ENCODE assay signal across 16 cellular contexts in the genomic region with DNA sequence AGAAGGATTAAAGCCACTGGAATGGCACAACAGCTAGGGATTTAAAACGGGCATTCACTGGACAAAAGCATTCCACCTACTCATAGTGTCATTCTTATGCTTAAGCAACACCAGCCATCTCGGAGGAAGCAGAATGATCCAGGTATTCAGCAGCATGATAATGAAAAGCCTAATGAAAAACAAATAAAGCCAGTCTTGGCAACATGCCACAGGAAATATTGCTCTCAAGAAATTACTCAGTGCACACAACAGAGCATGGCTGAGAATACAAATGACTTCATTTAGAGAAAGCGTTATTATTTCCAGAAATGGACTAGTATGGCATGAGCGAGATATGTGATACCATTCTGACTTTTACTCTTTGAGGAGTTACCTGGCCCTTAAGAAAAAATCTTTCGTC.
DNase-seq lines count a peak whose midpoint lies in the region; ATAC-seq, FAIRE-seq and TF ChIP-seq lines count a peak whose summit lies in the region.
"Had no signal": no experiment of that assay in that cellular context is flagged by ENCODE, and none has a peak within 500 bp of the region (broad histone marks: within the 10 kb centered on the region; RNA-seq: fewer than 3 reads in every experiment).

No MANE protein-coding gene starts in this region.

- WGBS in K562 (ENCODE audit: insufficient coverage, low coverage, missing lambda C conversion rate), result under 1% methylated on average over 5 of the region's 5 CpGs
- WGBS in mesendoderm (ENCODE audit: extremely low coverage, insufficient coverage, low lambda C conversion rate), result no CpG with 5 or more reads among the region's 5 CpGs

- H3K27me3 ChIP-seq in K562 (ENCODE audit: control insufficient read depth in 2 of 2, insufficient read depth in 2 of 2, low read length in 2 of 2) (no peaks in the 10 kb centered on the region), mesendoderm (ENCODE audit: insufficient read depth, low read length, poor library complexity) (no peaks in the 10 kb centered on the region)
- H3K27me3 ChIP-seq: body of pancreas, testis had no signal

- H3K4me3 ChIP-seq in K562 (no peak overlapping the region), mesendoderm (ENCODE audit: low read length) (no peak overlapping the region)
- H3K4me3 ChIP-seq: body of pancreas, lower lobe of right lung, testis had no signal

- BruUV-seq in K562 (replicated peaks; lab: Mats Ljungman, UMichigan), result no TSS peak

- H2AFZ ChIP-seq in K562 (ENCODE audit: low read depth, low read length), result no peak overlapping the region

- no peak overlapping the region for H3K56ac ChIP-seq in mesendoderm (ENCODE audit: low read length)

- intact Hi-C loops in K562 (cut with micrococcal nuclease), result no loop called here

- H3K4me2 ChIP-seq in K562 (ENCODE audit: insufficient read depth, low read length), result no peak overlapping the region
- H3K4me2 ChIP-seq in mesendoderm (ENCODE audit: low read length), result no peak overlapping the region

- H4K20me1 ChIP-seq in K562 (replicated peaks; ENCODE audit: control insufficient read depth, insufficient read depth, low read length), result no peaks in the 10 kb centered on the region

- no peaks in the 10 kb centered on the region for H3K4me1 Mint-ChIP-seq in immature natural killer cell
- H3K4me1 Mint-ChIP-seq: activated CD4-positive, alpha-beta T cell treated with anti-CD3 and anti-CD28 coated beads, Interleukin-2, amount 10 ng/mL, durations not matched to agents 7 days and 5 days; CD14-positive monocyte had no signal

- H3K9me3 ChIP-seq in K562 (replicated peaks; ENCODE audit: control insufficient read depth, insufficient read depth, low read depth, low read length), result no peaks in the 10 kb centered on the region
- H3K9me3 ChIP-seq: body of pancreas, lower lobe of right lung, testis had no signal

- POLR2A ChIA-PET in K562 (lab: Yijun Ruan, JAX), result interaction anchor here (0.7 kb wide), 1 partner anchor 102 kb away, joined by 3 read pairs; no protein-coding TSS in a partner anchor

- H3K36me3 ChIP-seq in K562 (ENCODE audit: control insufficient read depth, insufficient read depth, low read length) (no peaks in the 10 kb centered on the region), mesendoderm (ENCODE audit: control insufficient read depth, insufficient read depth, low read length) (no peaks in the 10 kb centered on the region)
- H3K36me3 ChIP-seq: lower lobe of right lung had no signal

- no peak for FAIRE-seq in K562 (lab: Jason Lieb, UNC)

- H3K36me3 Mint-ChIP-seq in immature natural killer cell, result no peaks in the 10 kb centered on the region
- H3K36me3 Mint-ChIP-seq: CD14-positive monocyte had no signal

- H3K79me1 ChIP-seq in mesendoderm (ENCODE audit: low read length), result no peaks in the 10 kb centered on the region

- no peak for TF ChIP-seq RAD21 in K562 (CRISPR knock-in tag; conservative IDR thresholded peaks at IDR 0.05 in 1 of 2, IDR thresholded peaks at IDR 0.05 in 1 of 2)

- no peak for TF ChIP-seq POLR2A in K562 (conservative IDR thresholded peaks at IDR 0.05)

- no peak overlapping the region for H2BK15ac ChIP-seq in mesendoderm (replicated peaks; ENCODE audit: low read depth)

- H3K27me3 Mint-ChIP-seq in immature natural killer cell (ENCODE audit: low read depth in 3 of 3), result peaks cover 0 to 4% (median 0%) of the 10 kb centered on the region in 3 donors
- H3K27me3 Mint-ChIP-seq: activated CD4-positive, alpha-beta T cell treated with anti-CD3 and anti-CD28 coated beads, Interleukin-2, amount 10 ng/mL, durations not matched to agents 7 days and 5 days had no signal

- H3K9me3 Mint-ChIP-seq in immature natural killer cell, result peaks cover 0 to 10% (median 3%) of the 10 kb centered on the region in 6 donors
- H3K9me3 Mint-ChIP-seq: activated CD4-positive, alpha-beta T cell treated with anti-CD3 and anti-CD28 coated beads, Interleukin-2, amount 10 ng/mL, durations not matched to agents 7 days and 5 days had no signal

- H4K5ac ChIP-seq in mesendoderm (ENCODE audit: low read length), result no peak overlapping the region

- no peak overlapping the region for H2BK120ac ChIP-seq in mesendoderm (ENCODE audit: low read depth, low read length)

- no peak for TF ChIP-seq EP300 in K562 (IDR thresholded peaks at IDR 0.05; ENCODE audit: low read length)

- no peaks in the 10 kb centered on the region for H3K4me1 ChIP-seq in K562 (replicated peaks in 1 of 2; ENCODE audit: control insufficient read depth in 2 of 2, insufficient read depth in 2 of 2, low read length in 2 of 2)
- no peaks in the 10 kb centered on the region for H3K4me1 ChIP-seq in mesendoderm (ENCODE audit: control insufficient read depth, low read depth, low read length)
- H3K4me1 ChIP-seq: body of pancreas, lower lobe of right lung, testis had no signal

- ATAC-seq in HG02884 (IDR thresholded peaks at IDR 0.05; ENCODE audit: unreplicated experiment) (peak; percentile 78), K562 (no peak)
- ATAC-seq: body of pancreas, lower lobe of right lung had no signal

- H3K23ac ChIP-seq in mesendoderm (ENCODE audit: low read length), result no peak overlapping the region

- no peaks in the 10 kb centered on the region for H3K79me2 ChIP-seq in K562 (ENCODE audit: control insufficient read depth, insufficient read depth, low read length)
- H3K79me2 ChIP-seq in mesendoderm (ENCODE audit: control insufficient read depth, insufficient read depth, low read length), result no peaks in the 10 kb centered on the region

- no peak overlapping the region for H2AK5ac ChIP-seq in mesendoderm (ENCODE audit: low read length)

- no peak overlapping the region for H3K4me3 Mint-ChIP-seq in immature natural killer cell
- H3K4me3 Mint-ChIP-seq: activated CD4-positive, alpha-beta T cell treated with anti-CD3 and anti-CD28 coated beads, Interleukin-2, amount 10 ng/mL, durations not matched to agents 7 days and 5 days; CD14-positive monocyte had no signal

- no peaks in the 10 kb centered on the region for H3K9me1 ChIP-seq in K562 (ENCODE audit: control insufficient read depth, insufficient read depth, low read length)

- H3K27ac ChIP-seq in K562 (ENCODE audit: extremely low read depth, low read depth, low read length) (no peak overlapping the region), mesendoderm (ENCODE audit: low read depth, low read length) (no peak overlapping the region)
- H3K27ac ChIP-seq: body of pancreas, HL-60, lower lobe of right lung, testis had no signal

- H3K18ac ChIP-seq in mesendoderm (ENCODE audit: low read length), result no peak overlapping the region

- H3K9ac ChIP-seq in K562 (ENCODE audit: insufficient read depth in 1 of 2, low read depth in 2 of 2, low read length in 2 of 2) (no peak overlapping the region), mesendoderm (ENCODE audit: low read length) (no peak overlapping the region)

- H3K4ac ChIP-seq in mesendoderm (ENCODE audit: low read depth, low read length), result no peak overlapping the region

- no peak overlapping the region for H4K8ac ChIP-seq in mesendoderm (ENCODE audit: low read depth, low read length)

- CTCF ChIA-PET in K562 (lab: Yijun Ruan, JAX; ENCODE audit: low intra/inter-chr PET ratio), result no interaction called here

- DNase-seq in NCI-H2171 treated with DMSO at 0.1 percent for 48 hours (lab: John Stamatoyannopoulos, UW) (peak; percentile 69), K562 (ENCODE audit: extremely low read depth in 1 of 4, low spot score in 3 of 4) (no peak), myocyte (ENCODE audit: low read depth) (peak; percentile 6), mesendoderm (no peak), immature natural killer cell (no peak), GM03348 (ENCODE audit: low spot score) (no peak), amygdala (lab: John Stamatoyannopoulos, UW) (no peak)
- DNase-seq: activated CD4-positive, alpha-beta T cell treated with anti-CD3 and anti-CD28 coated beads, Interleukin-2, amount 10 ng/mL, durations not matched to agents 7 days and 5 days; body of pancreas; lower lobe of right lung; nucleus accumbens; OCI-M1; testis had no signal

- H3K27ac Mint-ChIP-seq in immature natural killer cell, result no peak overlapping the region
- H3K27ac Mint-ChIP-seq: activated CD4-positive, alpha-beta T cell treated with anti-CD3 and anti-CD28 coated beads, Interleukin-2, amount 10 ng/mL, durations not matched to agents 7 days and 5 days; CD14-positive monocyte had no signal

- H2BK5ac ChIP-seq in mesendoderm (ENCODE audit: low read length), result no peak overlapping the region

- no peak for TF ChIP-seq CTCF in K562 (IDR thresholded peaks at IDR 0.05 in 2 of 3, conservative IDR thresholded peaks at IDR 0.05 in 1 of 3; ENCODE audit: insufficient read depth in 2 of 3, low read depth in 1 of 3, low read length in 3 of 3)

- in situ Hi-C loops in K562 (cut with MboI), result no loop called here

TF ChIP-seq in K562, 482 proteins besides CTCF, POLR2A, EP300 and RAD21 (continues in another document):
- TF ChIP-seq, protein P1, sequence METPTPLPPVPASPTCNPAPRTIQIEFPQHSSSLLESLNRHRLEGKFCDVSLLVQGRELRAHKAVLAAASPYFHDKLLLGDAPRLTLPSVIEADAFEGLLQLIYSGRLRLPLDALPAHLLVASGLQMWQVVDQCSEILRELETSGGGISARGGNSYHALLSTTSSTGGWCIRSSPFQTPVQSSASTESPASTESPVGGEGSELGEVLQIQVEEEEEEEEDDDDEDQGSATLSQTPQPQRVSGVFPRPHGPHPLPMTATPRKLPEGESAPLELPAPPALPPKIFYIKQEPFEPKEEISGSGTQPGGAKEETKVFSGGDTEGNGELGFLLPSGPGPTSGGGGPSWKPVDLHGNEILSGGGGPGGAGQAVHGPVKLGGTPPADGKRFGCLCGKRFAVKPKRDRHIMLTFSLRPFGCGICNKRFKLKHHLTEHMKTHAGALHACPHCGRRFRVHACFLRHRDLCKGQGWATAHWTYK (CRISPR knock-in tag; IDR thresholded peaks at IDR 0.05), result no peak
- TF ChIP-seq, protein P2, sequence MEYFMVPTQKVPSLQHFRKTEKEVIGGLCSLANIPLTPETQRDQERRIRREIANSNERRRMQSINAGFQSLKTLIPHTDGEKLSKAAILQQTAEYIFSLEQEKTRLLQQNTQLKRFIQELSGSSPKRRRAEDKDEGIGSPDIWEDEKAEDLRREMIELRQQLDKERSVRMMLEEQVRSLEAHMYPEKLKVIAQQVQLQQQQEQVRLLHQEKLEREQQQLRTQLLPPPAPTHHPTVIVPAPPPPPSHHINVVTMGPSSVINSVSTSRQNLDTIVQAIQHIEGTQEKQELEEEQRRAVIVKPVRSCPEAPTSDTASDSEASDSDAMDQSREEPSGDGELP (CRISPR knock-in tag; IDR thresholded peaks at IDR 0.05; ENCODE audit: borderline replicate concordance), result no peak
- TF ChIP-seq MECOM (CRISPR knock-in tag; IDR thresholded peaks at IDR 0.05), result no peak
- TF ChIP-seq, protein P3, sequence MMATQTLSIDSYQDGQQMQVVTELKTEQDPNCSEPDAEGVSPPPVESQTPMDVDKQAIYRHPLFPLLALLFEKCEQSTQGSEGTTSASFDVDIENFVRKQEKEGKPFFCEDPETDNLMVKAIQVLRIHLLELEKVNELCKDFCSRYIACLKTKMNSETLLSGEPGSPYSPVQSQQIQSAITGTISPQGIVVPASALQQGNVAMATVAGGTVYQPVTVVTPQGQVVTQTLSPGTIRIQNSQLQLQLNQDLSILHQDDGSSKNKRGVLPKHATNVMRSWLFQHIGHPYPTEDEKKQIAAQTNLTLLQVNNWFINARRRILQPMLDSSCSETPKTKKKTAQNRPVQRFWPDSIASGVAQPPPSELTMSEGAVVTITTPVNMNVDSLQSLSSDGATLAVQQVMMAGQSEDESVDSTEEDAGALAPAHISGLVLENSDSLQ (IDR thresholded peaks at IDR 0.05), result no peak
- no peak for TF ChIP-seq KDM4B (IDR thresholded peaks at IDR 0.05; ENCODE audit: borderline replicate concordance in 2 of 2, low read depth in 1 of 2)

Comparison
In these comparisons a context has a peak if more than half of its experiments do, and no peak if none do; other contexts are left out.
1. DNase-seq: peak in NCI-H2171 treated with DMSO at 0.1 percent for 48 hours (single experiment) and myocyte (single experiment); none in K562 (0 of 4), mesendoderm (single experiment), immature natural killer cell (0 of 3), GM03348 (single experiment) and amygdala (0 of 56).